In the genomic region with DNA sequence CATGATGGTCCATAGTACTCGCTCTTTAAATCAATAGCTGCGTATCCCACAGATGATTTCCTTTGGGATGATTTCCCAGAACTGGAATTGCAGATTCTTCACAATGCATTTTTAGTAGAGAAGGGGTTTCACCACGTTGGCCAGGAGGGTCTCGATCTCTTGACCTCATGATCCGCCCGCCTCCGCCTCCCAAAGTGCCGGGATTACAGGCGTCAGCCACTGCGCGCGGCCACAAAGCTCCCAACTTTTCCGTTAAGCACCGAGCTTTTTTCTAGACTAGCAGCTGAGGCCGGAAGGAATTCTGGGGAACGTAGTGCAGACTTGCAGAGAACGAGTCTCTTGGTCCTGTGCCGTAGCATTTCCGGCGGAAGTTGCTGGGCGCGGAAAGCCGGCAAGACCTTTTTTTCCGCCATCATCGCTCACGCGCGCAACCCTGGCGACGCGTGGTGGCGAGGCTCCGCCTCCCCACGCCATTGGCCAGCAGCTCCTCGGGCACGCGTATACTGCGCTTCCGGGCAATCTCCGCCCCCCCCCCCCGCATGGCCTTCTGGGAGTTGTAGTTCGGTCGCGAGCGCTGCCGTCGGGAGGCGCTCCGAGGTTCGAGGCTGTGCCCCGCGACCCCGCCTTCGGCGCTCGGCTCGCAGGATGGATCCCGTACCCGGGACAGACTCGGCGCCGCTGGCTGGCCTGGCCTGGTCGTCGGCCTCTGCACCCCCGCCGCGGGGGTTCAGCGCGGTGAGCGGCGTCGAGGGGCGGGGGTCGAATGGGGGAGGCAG, we compare ENCODE assay signal across 8 cellular contexts. TPM values are rescaled to one million over a fixed set of nuclear protein-coding genes. Genes with fewer than 3 reads are reported as not detected.
DNase-seq lines count a peak whose midpoint lies in the region; TF ChIP-seq lines count a peak whose summit lies in the region.

A gene (plus strand): TSS at position 557 of the 776 bp plus-strand sequence. CDS start 89 bp downstream, at position 646.

- H2BK12ac ChIP-seq in H9 (ENCODE audit: insufficient read length, low read depth, low read length): no peak within 1 kb of the TSS

- H3K14ac ChIP-seq in H9 (ENCODE audit: insufficient read depth, low read length): 0 out of 2 replicates have a peak within 1 kb of the TSS, but pooled peaks have one; percentile 17

- no peak within 1 kb of the TSS for H4K8ac ChIP-seq in H9 (replicated peaks; ENCODE audit: insufficient read length, low read depth, low read length)

- peaks cover 21% of the 10 kb centered on the region for H3K27me3 Mint-ChIP-seq in H9 (ENCODE audit: low read depth)
- H3K27me3 Mint-ChIP-seq in nephron (ENCODE audit: low read depth): no peaks in the 10 kb centered on the region
- no peaks in the 10 kb centered on the region for H3K27me3 Mint-ChIP-seq in stimulated activated naive CD8-positive, alpha-beta T cell treated with anti-CD3 and anti-CD28 coated beads, Interleukin-15, Interleukin-2, amounts not matched to agents 100 ng/mL and 50 ng/mL, for 24 hours

- H4K20me1 ChIP-seq in H9 (ENCODE audit: control insufficient read depth, insufficient read depth, insufficient read length) (no peaks in the 10 kb centered on the region), MM.1S (ENCODE audit: insufficient read depth, low read length) (no peaks in the 10 kb centered on the region)

- H3K27me3 ChIP-seq in H9 (ENCODE audit: insufficient read depth, low read length): no peaks in the 10 kb centered on the region
- no peaks in the 10 kb centered on the region for H3K27me3 ChIP-seq in MM.1S (replicated peaks; ENCODE audit: insufficient read depth, low read length)

- peaks cover 9% of the 10 kb centered on the region for H3K23me2 ChIP-seq in H9 (ENCODE audit: insufficient read length, low read depth, low read length, poor library complexity, severe bottlenecking)

- no peak within 1 kb of the TSS for H4K5ac ChIP-seq in H9 (ENCODE audit: insufficient read length, low read depth, low read length)

- H3K27ac ChIP-seq in H9 (ENCODE audit: insufficient read length, low read depth, low read length) (peak within 1 kb of the TSS; percentile 3), MM.1S (ENCODE audit: low read length) (peak within 1 kb of the TSS; percentile 49; the same call in 1 of the 2 replicates)

- H3K4me3 ChIP-seq in MM.1S (ENCODE audit: low read length) (peak within 1 kb of the TSS; percentile 77), fibroblast of the aortic adventitia (ENCODE audit: low read depth, low read length) (peak within 1 kb of the TSS; percentile 90)

- no peak within 1 kb of the TSS for H4K91ac ChIP-seq in H9 (ENCODE audit: insufficient read length, low read depth, low read length)

- DNase-seq in EH (ENCODE audit: low read depth) (peak; percentile 99), H9 (peak; percentile 99), MM.1S (peak; percentile 99), SIG-M5 (lab: John Stamatoyannopoulos, UW) (peak; percentile 76), activated gamma-delta T cell (lab: John Stamatoyannopoulos, UW) (peak; percentile 90), fibroblast of the aortic adventitia (ENCODE audit: low read depth) (peak; percentile 99)

- H2AK5ac ChIP-seq in H9 (ENCODE audit: insufficient read length, low read length): no peak within 1 kb of the TSS

- no peaks in the 10 kb centered on the region for H3K36me3 ChIP-seq in MM.1S (replicated peaks; ENCODE audit: insufficient read depth, low read length)

- no CpG with 5 or more reads among the region's 74 CpGs for WGBS in H9 (ENCODE audit: extremely low coverage, insufficient read length, low lambda C conversion rate)

- H2BK15ac ChIP-seq in H9 (ENCODE audit: low read depth, low read length): no peak within 1 kb of the TSS

- TF ChIP-seq CTCF in H9 (conservative IDR thresholded peaks at IDR 0.05): no peak
- no peak for TF ChIP-seq CTCF in MM.1S (IDR thresholded peaks at IDR 0.05; ENCODE audit: low read length)
- TF ChIP-seq CTCF in fibroblast of the aortic adventitia (IDR thresholded peaks at IDR 0.05; ENCODE audit: insufficient read depth, low read length): no peak
- no peak for TF ChIP-seq CTCF in nephron (IDR thresholded peaks at IDR 0.05; ENCODE audit: unreplicated experiment in 3 of 3)

- H3K9me3 Mint-ChIP-seq in H9: no peaks in the 10 kb centered on the region; a peak in 1 of 5 replicates
- H3K9me3 Mint-ChIP-seq in nephron: no peaks in the 10 kb centered on the region
- no peaks in the 10 kb centered on the region for H3K9me3 Mint-ChIP-seq in stimulated activated naive CD8-positive, alpha-beta T cell treated with anti-CD3 and anti-CD28 coated beads, Interleukin-15, Interleukin-2, amounts not matched to agents 100 ng/mL and 50 ng/mL, for 24 hours

- H3K9ac ChIP-seq in H9 (ENCODE audit: extremely low read depth, insufficient read length, low read length) (peak within 1 kb of the TSS; percentile 11), MM.1S (ENCODE audit: low read length) (peak within 1 kb of the TSS; percentile 54; the same call in 1 of the 2 replicates)

- H3T11ph ChIP-seq in H9 (ENCODE audit: low read length): no peak within 1 kb of the TSS

- H3K9me3 ChIP-seq in H9 (ENCODE audit: control insufficient read depth, low read depth, low read length) (no peaks in the 10 kb centered on the region), MM.1S (replicated peaks; ENCODE audit: insufficient read depth, low read length) (no peaks in the 10 kb centered on the region)

- no peak within 1 kb of the TSS for H3K23ac ChIP-seq in H9 (ENCODE audit: insufficient read length, low read depth, low read length)

- H3K4ac ChIP-seq in H9 (ENCODE audit: low read depth, low read length): no peak within 1 kb of the TSS

- peak within 1 kb of the TSS; percentile 84 to 94 for H3K4me3 Mint-ChIP-seq in H9
- peak within 1 kb of the TSS; percentile 93 to 95 (median 93) for H3K4me3 Mint-ChIP-seq in nephron
- peak within 1 kb of the TSS; percentile 92 for H3K4me3 Mint-ChIP-seq in stimulated activated naive CD8-positive, alpha-beta T cell treated with anti-CD3 and anti-CD28 coated beads, Interleukin-15, Interleukin-2, amounts not matched to agents 100 ng/mL and 50 ng/mL, for 24 hours

- H3K18ac ChIP-seq in H9 (ENCODE audit: insufficient read length, low read depth, low read length): no peak within 1 kb of the TSS

- H3K4me1 Mint-ChIP-seq in H9 (peaks cover 29 to 42% of the 10 kb centered on the region in 2 experiments), nephron (peaks cover 40% of the 10 kb centered on the region)
- peaks cover 18% of the 10 kb centered on the region for H3K4me1 Mint-ChIP-seq in stimulated activated naive CD8-positive, alpha-beta T cell treated with anti-CD3 and anti-CD28 coated beads, Interleukin-15, Interleukin-2, amounts not matched to agents 100 ng/mL and 50 ng/mL, for 24 hours (ENCODE audit: low read depth)

- H3K4me1 ChIP-seq in H9 (ENCODE audit: insufficient read depth, low read length) (no peaks in the 10 kb centered on the region; the same call in 1 of the 2 replicates), MM.1S (ENCODE audit: low read length) (peaks cover 3% of the 10 kb centered on the region; the same call in 1 of the 2 replicates)

- H2AFZ ChIP-seq in H9 (ENCODE audit: low read length) (no peak within 1 kb of the TSS), MM.1S (ENCODE audit: low read length) (peak within 1 kb of the TSS; percentile 99)

- peak within 1 kb of the TSS; percentile 71 for H3K4me2 ChIP-seq in H9 (ENCODE audit: insufficient read depth, insufficient read length, low read length)
- peak within 1 kb of the TSS; percentile 93 for H3K4me2 ChIP-seq in MM.1S (ENCODE audit: low read depth, low read length)

- H3K9me2 ChIP-seq in MM.1S (replicated peaks; ENCODE audit: insufficient read depth, low read length): no peaks in the 10 kb centered on the region

- H3K79me2 ChIP-seq in H9 (ENCODE audit: insufficient read depth, low read length) (no peaks in the 10 kb centered on the region), MM.1S (ENCODE audit: low read length) (no peaks in the 10 kb centered on the region)

- H3K27ac Mint-ChIP-seq in H9: peak within 1 kb of the TSS; percentile 95 to 97 (median 97)
- H3K27ac Mint-ChIP-seq in nephron: peak within 1 kb of the TSS; percentile 97 to 99 (median 99)
- H3K27ac Mint-ChIP-seq in stimulated activated naive CD8-positive, alpha-beta T cell treated with anti-CD3 and anti-CD28 coated beads, Interleukin-15, Interleukin-2, amounts not matched to agents 100 ng/mL and 50 ng/mL, for 24 hours: peak within 1 kb of the TSS; percentile 90

- H2BK5ac ChIP-seq in H9 (ENCODE audit: insufficient read length, low read length): no peak within 1 kb of the TSS

- H3K36me3 Mint-ChIP-seq in H9 (ENCODE audit: insufficient read depth in 1 of 3, low read depth in 3 of 3): peaks cover 0 to 13% (median 4%) of the 10 kb centered on the region in 3 experiments; a peak in 2 of 7 replicates
- peaks cover 4% of the 10 kb centered on the region for H3K36me3 Mint-ChIP-seq in nephron (ENCODE audit: low read depth)
- H3K36me3 Mint-ChIP-seq in stimulated activated naive CD8-positive, alpha-beta T cell treated with anti-CD3 and anti-CD28 coated beads, Interleukin-15, Interleukin-2, amounts not matched to agents 100 ng/mL and 50 ng/mL, for 24 hours (ENCODE audit: low read depth): peaks cover 10% of the 10 kb centered on the region

- H3K79me1 ChIP-seq in H9 (ENCODE audit: insufficient read depth, low read depth, low read length, poor library complexity, severe bottlenecking): no peaks in the 10 kb centered on the region

- H3K56ac ChIP-seq in H9 (ENCODE audit: insufficient read length, low read depth, low read length): no peak within 1 kb of the TSS

- no peak within 1 kb of the TSS for H2BK20ac ChIP-seq in H9 (ENCODE audit: low read depth, low read length, poor library complexity, severe bottlenecking)

- peaks cover 14% of the 10 kb centered on the region for H3F3A ChIP-seq in MM.1S (ENCODE audit: insufficient read depth, low read length)

- no peak within 1 kb of the TSS for H2BK120ac ChIP-seq in H9 (ENCODE audit: low read depth, low read length, poor library complexity, severe bottlenecking)

RNA-seq across cellular contexts. Expression of the gene that starts here (rescaled TPM):
- 49.7 and 50.4 TPM in 2 replicates for total RNA-seq in H9 (2021)
- total RNA-seq in fibroblast of the aortic adventitia (ENCODE audit: low replicate concordance): 44.7 and 47.5 TPM in 2 replicates

Comparison
In these comparisons a context has a peak if more than half of its experiments do, and no peak if none do; other contexts are left out.
1. Peak in every context shown above with its lines: DNase-seq, H3K4me3 ChIP-seq and H3K27ac ChIP-seq.